In the genomic region with DNA sequence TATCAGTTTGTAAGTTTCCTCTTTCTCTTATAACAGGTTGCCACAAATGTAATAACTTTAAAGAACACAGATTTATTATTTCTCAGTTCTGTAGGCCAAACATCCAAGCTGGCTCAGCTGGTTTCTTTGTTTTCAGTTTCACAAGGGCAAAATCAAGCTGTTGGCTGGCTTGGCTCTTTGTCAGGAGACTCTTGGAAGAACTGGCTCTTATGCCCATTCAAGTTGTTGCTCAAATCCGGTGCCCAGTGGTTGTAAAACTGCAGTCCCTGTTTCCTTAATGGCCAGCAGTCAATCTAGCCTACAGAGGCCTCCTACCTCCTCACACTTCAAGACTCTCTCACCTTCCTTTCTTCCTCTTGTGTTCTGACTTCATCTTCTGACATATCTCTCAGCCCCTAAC, we compare ENCODE assay signal across 24 cellular contexts.
"Had no signal": no experiment of that assay in that cellular context is flagged by ENCODE, and none has a peak within 500 bp of the region (broad histone marks: within the 10 kb centered on the region; RNA-seq: fewer than 3 reads in every experiment).

No MANE protein-coding gene starts in this region.

- DNase-seq: activated CD4-positive, alpha-beta T cell treated with anti-CD3 and anti-CD28 coated beads, Interleukin-2, amount 50 U/mL, for 4 hours; activated CD8-positive, alpha-beta memory T cell treated with anti-CD3 and anti-CD28 coated beads for 24 hours; activated CD8-positive, alpha-beta memory T cell treated with anti-CD3 and anti-CD28 coated beads, Interleukin-2, amount 50 U/mL, for 4 hours; activated T-cell treated with anti-CD3 and anti-CD28 coated beads, Interleukin-2, amount 50 U/mL, for 24 hours; aorta; effector CD4-positive, alpha-beta T cell; erythroblast; foreskin melanocyte; glutamatergic neuron; kidney glomerular epithelial cell; left ventricle myocardium inferior; occipital lobe; retina; spleen; stimulated activated CD4-positive, alpha-beta T cell treated with anti-CD3 and anti-CD28 coated beads, Interleukin-4, amount 100 ng/mL, for 1 hour; stimulated activated naive CD4-positive, alpha-beta T cell; T-helper 9 cell; testis had no signal

- H3K27ac Mint-ChIP-seq: activated T-cell treated with anti-CD3 and anti-CD28 coated beads, Interleukin-2, amount 50 U/mL, for 24 hours; activated T-helper 17 cell treated with anti-CD3 and anti-CD28 coated beads, Interleukin-2, amount 50 U/mL, for 72 hours; brain; dendritic cell treated with granulocyte-macrophage colony-stimulating factor and Interleukin-4, amounts not matched to agents 40 ng/mL and 50 ng/mL, for 4 days; type B pancreatic cell had no signal

- H3K27me3 Mint-ChIP-seq: activated T-cell treated with anti-CD3 and anti-CD28 coated beads, Interleukin-2, amount 50 U/mL, for 24 hours; activated T-helper 17 cell treated with anti-CD3 and anti-CD28 coated beads, Interleukin-2, amount 50 U/mL, for 72 hours; brain; dendritic cell treated with granulocyte-macrophage colony-stimulating factor and Interleukin-4, amounts not matched to agents 40 ng/mL and 50 ng/mL, for 4 days; type B pancreatic cell had no signal

- H3K27me3 ChIP-seq: hepatocyte, spleen, testis had no signal

- H3K4me3 Mint-ChIP-seq: activated T-cell treated with anti-CD3 and anti-CD28 coated beads, Interleukin-2, amount 50 U/mL, for 24 hours; activated T-helper 17 cell treated with anti-CD3 and anti-CD28 coated beads, Interleukin-2, amount 50 U/mL, for 72 hours; brain; dendritic cell treated with granulocyte-macrophage colony-stimulating factor and Interleukin-4, amounts not matched to agents 40 ng/mL and 50 ng/mL, for 4 days; type B pancreatic cell had no signal

- ATAC-seq: activated naive CD4-positive, alpha-beta T cell treated with anti-CD3 and anti-CD28 coated beads, Interleukin-2, amount 50 U/mL, for 72 hours; activated T-helper 17 cell treated with anti-CD3 and anti-CD28 coated beads, Interleukin-2, amount 50 U/mL, for 72 hours had no signal

- H3K27ac ChIP-seq: hepatocyte, left ventricle myocardium inferior, spleen, testis had no signal

- H3K4me3 ChIP-seq: hepatocyte, left ventricle myocardium inferior, spleen, testis had no signal

- H3K4me1 ChIP-seq: left ventricle myocardium inferior, spleen, testis had no signal

- H2AFZ ChIP-seq: hepatocyte had no signal

- H3K36me3 Mint-ChIP-seq: brain, type B pancreatic cell had no signal

- H3K79me2 ChIP-seq: hepatocyte had no signal

- H3K4me2 ChIP-seq: hepatocyte had no signal

- H3K4me1 Mint-ChIP-seq: activated T-helper 17 cell treated with anti-CD3 and anti-CD28 coated beads, Interleukin-2, amount 50 U/mL, for 72 hours; brain had no signal

- H3K36me3 ChIP-seq: left ventricle myocardium inferior had no signal

- H3K9me3 ChIP-seq: testis had no signal
